ENCODE assay signal across 8 cellular contexts in genomic region chr20:48635791-48636267, GRCh38.
DNase-seq lines count a peak whose midpoint lies in the region; ATAC-seq and TF ChIP-seq lines count a peak whose summit lies in the region.

No MANE protein-coding gene starts in this region.

- peak; percentile 93 for TF ChIP-seq CTCF in WTC11 (IDR thresholded peaks at IDR 0.05)

- POLR2A ChIA-PET in WTC11 (lab: Charles Lee), result no interaction called here

- CTCF ChIA-PET in WTC11 (lab: Charles Lee), result interaction anchor here (0.6 to 1.7 kb wide), 7 partner anchors 15 to 356 kb away, joined by 3 to 10 read pairs (median 3); no protein-coding TSS in a partner anchor

- no peaks in the 10 kb centered on the region for H3K27me3 Mint-ChIP-seq in WTC11 (ENCODE audit: low read depth)

- peaks cover 3% of the 10 kb centered on the region; the same call in 1 of the 2 replicates for H3K4me1 Mint-ChIP-seq in WTC11

- H3K27ac Mint-ChIP-seq in WTC11, result no peak overlapping the region

- H3K4me3 Mint-ChIP-seq in WTC11, result no peak overlapping the region

- ATAC-seq in WTC11, result peak; percentile 89
- ATAC-seq in left lobe of liver, result peak; percentile 82

- DNase-seq in NCI-H1436 (lab: John Stamatoyannopoulos, UW) (peak; percentile 10), NCI-H1436 treated with DMSO at 0.1 percent for 48 hours (lab: John Stamatoyannopoulos, UW) (no peak), NCI-H1105 (lab: John Stamatoyannopoulos, UW) (peak; percentile 36), WTC11 (ENCODE audit: low spot score) (peak; percentile 90), left lobe of liver (ENCODE audit: low spot score) (no peak), NCI-H524 treated with DMSO at 0.1 percent for 48 hours (lab: John Stamatoyannopoulos, UW) (no peak)
- peak; percentile 25 for DNase-seq in central memory CD4-positive, alpha-beta T cell
- peak; percentile 16 for DNase-seq in stimulated activated CD8-positive, alpha-beta memory T cell treated with anti-CD3 and anti-CD28 coated beads, Interleukin-12 subunit alpha, Interleukin-12 subunit beta, amount 100 ng/mL, for 4 hours (ENCODE audit: low read depth)

- H3K36me3 Mint-ChIP-seq in WTC11, result no peaks in the 10 kb centered on the region; the same call in 1 of the 2 replicates

- H3K9me3 Mint-ChIP-seq in WTC11, result no peaks in the 10 kb centered on the region

TF ChIP-seq in WTC11, 78 proteins besides CTCF, POLR2A, EP300 and RAD21 (continues in another document):
- TF ChIP-seq NR2C2 (CRISPR knock-in tag; IDR thresholded peaks at IDR 0.05) (no peak), SMAD4 (CRISPR knock-in tag; IDR thresholded peaks at IDR 0.05) (no peak), AFF4 (CRISPR knock-in tag; IDR thresholded peaks at IDR 0.05; ENCODE audit: borderline replicate concordance) (no peak), USF1 (CRISPR knock-in tag; IDR thresholded peaks at IDR 0.05) (no peak), ZNF425 (CRISPR knock-in tag; conservative IDR thresholded peaks at IDR 0.05) (no peak), KAT7 (CRISPR knock-in tag; IDR thresholded peaks at IDR 0.05; ENCODE audit: borderline replicate concordance) (no peak), ETV6 (CRISPR knock-in tag; IDR thresholded peaks at IDR 0.05) (no peak), GABPB1 (CRISPR knock-in tag; IDR thresholded peaks at IDR 0.05) (no peak), IRF1 (CRISPR knock-in tag; IDR thresholded peaks at IDR 0.05) (no peak), ATF2 (CRISPR knock-in tag; IDR thresholded peaks at IDR 0.05; ENCODE audit: borderline replicate concordance, low read depth) (no peak), NR3C1 (CRISPR knock-in tag; conservative IDR thresholded peaks at IDR 0.05; ENCODE audit: low read depth) (no peak)
- TF ChIP-seq, protein P1, sequence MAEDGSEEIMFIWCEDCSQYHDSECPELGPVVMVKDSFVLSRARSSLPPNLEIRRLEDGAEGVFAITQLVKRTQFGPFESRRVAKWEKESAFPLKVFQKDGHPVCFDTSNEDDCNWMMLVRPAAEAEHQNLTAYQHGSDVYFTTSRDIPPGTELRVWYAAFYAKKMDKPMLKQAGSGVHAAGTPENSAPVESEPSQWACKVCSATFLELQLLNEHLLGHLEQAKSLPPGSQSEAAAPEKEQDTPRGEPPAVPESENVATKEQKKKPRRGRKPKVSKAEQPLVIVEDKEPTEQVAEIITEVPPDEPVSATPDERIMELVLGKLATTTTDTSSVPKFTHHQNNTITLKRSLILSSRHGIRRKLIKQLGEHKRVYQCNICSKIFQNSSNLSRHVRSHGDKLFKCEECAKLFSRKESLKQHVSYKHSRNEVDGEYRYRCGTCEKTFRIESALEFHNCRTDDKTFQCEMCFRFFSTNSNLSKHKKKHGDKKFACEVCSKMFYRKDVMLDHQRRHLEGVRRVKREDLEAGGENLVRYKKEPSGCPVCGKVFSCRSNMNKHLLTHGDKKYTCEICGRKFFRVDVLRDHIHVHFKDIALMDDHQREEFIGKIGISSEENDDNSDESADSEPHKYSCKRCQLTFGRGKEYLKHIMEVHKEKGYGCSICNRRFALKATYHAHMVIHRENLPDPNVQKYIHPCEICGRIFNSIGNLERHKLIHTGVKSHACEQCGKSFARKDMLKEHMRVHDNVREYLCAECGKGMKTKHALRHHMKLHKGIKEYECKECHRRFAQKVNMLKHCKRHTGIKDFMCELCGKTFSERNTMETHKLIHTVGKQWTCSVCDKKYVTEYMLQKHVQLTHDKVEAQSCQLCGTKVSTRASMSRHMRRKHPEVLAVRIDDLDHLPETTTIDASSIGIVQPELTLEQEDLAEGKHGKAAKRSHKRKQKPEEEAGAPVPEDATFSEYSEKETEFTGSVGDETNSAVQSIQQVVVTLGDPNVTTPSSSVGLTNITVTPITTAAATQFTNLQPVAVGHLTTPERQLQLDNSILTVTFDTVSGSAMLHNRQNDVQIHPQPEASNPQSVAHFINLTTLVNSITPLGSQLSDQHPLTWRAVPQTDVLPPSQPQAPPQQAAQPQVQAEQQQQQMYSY (CRISPR knock-in tag; IDR thresholded peaks at IDR 0.05), result no peak
- TF ChIP-seq, protein P2, sequence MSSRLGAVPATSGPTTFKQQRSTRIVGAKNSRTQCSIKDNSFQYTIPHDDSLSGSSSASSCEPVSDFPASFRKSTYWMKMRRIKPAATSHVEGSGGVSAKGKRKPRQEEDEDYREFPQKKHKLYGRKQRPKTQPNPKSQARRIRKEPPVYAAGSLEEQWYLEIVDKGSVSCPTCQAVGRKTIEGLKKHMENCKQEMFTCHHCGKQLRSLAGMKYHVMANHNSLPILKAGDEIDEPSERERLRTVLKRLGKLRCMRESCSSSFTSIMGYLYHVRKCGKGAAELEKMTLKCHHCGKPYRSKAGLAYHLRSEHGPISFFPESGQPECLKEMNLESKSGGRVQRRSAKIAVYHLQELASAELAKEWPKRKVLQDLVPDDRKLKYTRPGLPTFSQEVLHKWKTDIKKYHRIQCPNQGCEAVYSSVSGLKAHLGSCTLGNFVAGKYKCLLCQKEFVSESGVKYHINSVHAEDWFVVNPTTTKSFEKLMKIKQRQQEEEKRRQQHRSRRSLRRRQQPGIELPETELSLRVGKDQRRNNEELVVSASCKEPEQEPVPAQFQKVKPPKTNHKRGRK (CRISPR knock-in tag; IDR thresholded peaks at IDR 0.05; ENCODE audit: borderline replicate concordance), result no peak

Comparison
In these comparisons a context has a peak if more than half of its experiments do, and no peak if none do; other contexts are left out.
1. DNase-seq: peak in NCI-H1436 (single experiment), NCI-H1105 (single experiment), WTC11 (single experiment), central memory CD4-positive, alpha-beta T cell (single experiment) and stimulated activated CD8-positive, alpha-beta memory T cell treated with anti-CD3 and anti-CD28 coated beads, Interleukin-12 subunit alpha, Interleukin-12 subunit beta, amount 100 ng/mL, for 4 hours (single experiment); none in NCI-H1436 treated with DMSO at 0.1 percent for 48 hours (single experiment), left lobe of liver (single experiment) and NCI-H524 treated with DMSO at 0.1 percent for 48 hours (single experiment).